In the genomic region with DNA sequence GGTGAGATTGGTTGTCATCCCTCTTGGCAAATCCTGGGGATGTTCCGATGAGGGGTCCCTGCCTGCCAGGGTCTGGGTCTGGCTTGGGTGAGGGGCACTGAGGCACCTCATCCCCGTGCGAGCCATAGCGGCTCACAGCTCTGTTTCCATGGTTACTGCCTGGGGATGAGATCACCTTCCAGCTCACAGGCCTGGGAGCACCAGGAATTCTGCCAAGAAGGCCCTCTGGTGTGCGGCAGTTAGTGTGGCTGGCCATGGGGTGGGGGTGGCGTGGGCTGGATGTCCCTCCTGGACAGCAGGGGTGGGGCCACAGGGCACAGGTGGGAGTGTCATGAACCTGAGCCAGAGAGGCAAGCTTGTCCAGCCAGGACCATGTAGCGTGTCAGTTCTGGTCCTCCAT, we compare ENCODE assay signal across 10 cellular contexts. TPM values are rescaled to one million over a fixed set of nuclear protein-coding genes. Genes with fewer than 3 reads are reported as not detected.
A peak's percentile ranks its signal among the peaks of the same experiment; 100 is the strongest.
DNase-seq lines count a peak whose midpoint lies in the region; ATAC-seq and TF ChIP-seq lines count a peak whose summit lies in the region.
"Had no signal": no experiment of that assay in that cellular context is flagged by ENCODE, and none has a peak within 500 bp of the region (broad histone marks: within the 10 kb centered on the region; RNA-seq: fewer than 3 reads in every experiment).

No MANE protein-coding gene starts in this region.

- TF ChIP-seq CTCF in MCF 10A (IDR thresholded peaks at IDR 0.05; ENCODE audit: unreplicated experiment) (no peak), nephron progenitor cell (IDR thresholded peaks at IDR 0.05) (no peak)

- CTCF ChIA-PET in MCF 10A (lab: Yijun Ruan, JAX): interaction anchor here (0.6 to 1.1 kb wide), 2 partner anchors 14 to 1996 kb away, joined by 3 read pairs; no protein-coding TSS in a partner anchor

- no TSS peak for BruUV-seq in MCF 10A (replicated peaks; lab: Mats Ljungman, UMichigan)

- H3K27me3 Mint-ChIP-seq in MCF 10A (ENCODE audit: insufficient read depth, unreplicated experiment): peaks cover 15% of the 10 kb centered on the region
- peaks cover 47% of the 10 kb centered on the region for H3K27me3 Mint-ChIP-seq in nephron progenitor cell (ENCODE audit: low read depth, poor library complexity)

- H3K36me3 Mint-ChIP-seq in MCF 10A (ENCODE audit: insufficient read depth, unreplicated experiment) (no peaks in the 10 kb centered on the region), nephron progenitor cell (ENCODE audit: low read depth) (no peaks in the 10 kb centered on the region)

- H3K9me3 Mint-ChIP-seq in MCF 10A (ENCODE audit: unreplicated experiment) (no peaks in the 10 kb centered on the region), nephron progenitor cell (no peaks in the 10 kb centered on the region)

- POLR2A ChIA-PET in MCF 10A (lab: Yijun Ruan, JAX): interaction anchor here (0.5 kb wide), 1 partner anchor 196 kb away, joined by 3 read pairs; no protein-coding TSS in a partner anchor

- H3K4me1 Mint-ChIP-seq in MCF 10A (ENCODE audit: insufficient read depth, unreplicated experiment) (peaks cover 6% of the 10 kb centered on the region), nephron progenitor cell (peaks cover 76% of the 10 kb centered on the region)

- intact Hi-C loops in MCF 10A (cut with micrococcal nuclease): no loop called here

- no peak for ATAC-seq in HG03520 (IDR thresholded peaks at IDR 0.05; ENCODE audit: unreplicated experiment)

- H3K4me3 Mint-ChIP-seq in MCF 10A (ENCODE audit: unreplicated experiment): no peak overlapping the region
- peak overlapping the region; percentile 40 for H3K4me3 Mint-ChIP-seq in nephron progenitor cell

- no peak overlapping the region for H3K27ac Mint-ChIP-seq in MCF 10A (ENCODE audit: low read depth, unreplicated experiment)
- no peak overlapping the region for H3K27ac Mint-ChIP-seq in nephron progenitor cell

- DNase-seq in ELF-1 (ENCODE audit: low read depth, low spot score): peak; percentile 21
- peak; percentile 59 for DNase-seq in NCI-H1694 treated with DMSO at 0.1 percent for 48 hours (lab: John Stamatoyannopoulos, UW)
- peak; percentile 42 for DNase-seq in MCF 10A (ENCODE audit: unreplicated experiment)
- DNase-seq in nephron progenitor cell: peak; percentile 42
- DNase-seq in NCI-H1436 treated with DMSO at 0.1 percent for 48 hours (lab: John Stamatoyannopoulos, UW): no peak
- no peak for DNase-seq in NCI-H187 treated with DMSO at 0.1 percent for 48 hours (lab: John Stamatoyannopoulos, UW)
- no peak for DNase-seq in stimulated activated CD4-positive, alpha-beta T cell treated with anti-CD3 and anti-CD28 coated beads, Interleukin-12 subunit alpha, Interleukin-12 subunit beta, amount 100 ng/mL, for 4 hours

RNA-seq across cellular contexts. Expression of gene PRR23E, which starts 22.1 kb away (rescaled TPM):
- total RNA-seq in MCF 10A (2022): not detected in 2 replicates
- total RNA-seq: activated CD8-positive, alpha-beta memory T cell treated with anti-CD3 and anti-CD28 coated beads for 36 hours; myocyte had no signal

Comparison
In these comparisons a context has a peak if more than half of its experiments do, and no peak if none do; other contexts are left out.
1. DNase-seq: peak in ELF-1 (single experiment), NCI-H1694 treated with DMSO at 0.1 percent for 48 hours (single experiment), MCF 10A (single experiment) and nephron progenitor cell (single experiment); none in NCI-H1436 treated with DMSO at 0.1 percent for 48 hours (single experiment), NCI-H187 treated with DMSO at 0.1 percent for 48 hours (single experiment) and stimulated activated CD4-positive, alpha-beta T cell treated with anti-CD3 and anti-CD28 coated beads, Interleukin-12 subunit alpha, Interleukin-12 subunit beta, amount 100 ng/mL, for 4 hours (single experiment).